8 cellular contexts compared by ENCODE assay signal in the genomic region with DNA sequence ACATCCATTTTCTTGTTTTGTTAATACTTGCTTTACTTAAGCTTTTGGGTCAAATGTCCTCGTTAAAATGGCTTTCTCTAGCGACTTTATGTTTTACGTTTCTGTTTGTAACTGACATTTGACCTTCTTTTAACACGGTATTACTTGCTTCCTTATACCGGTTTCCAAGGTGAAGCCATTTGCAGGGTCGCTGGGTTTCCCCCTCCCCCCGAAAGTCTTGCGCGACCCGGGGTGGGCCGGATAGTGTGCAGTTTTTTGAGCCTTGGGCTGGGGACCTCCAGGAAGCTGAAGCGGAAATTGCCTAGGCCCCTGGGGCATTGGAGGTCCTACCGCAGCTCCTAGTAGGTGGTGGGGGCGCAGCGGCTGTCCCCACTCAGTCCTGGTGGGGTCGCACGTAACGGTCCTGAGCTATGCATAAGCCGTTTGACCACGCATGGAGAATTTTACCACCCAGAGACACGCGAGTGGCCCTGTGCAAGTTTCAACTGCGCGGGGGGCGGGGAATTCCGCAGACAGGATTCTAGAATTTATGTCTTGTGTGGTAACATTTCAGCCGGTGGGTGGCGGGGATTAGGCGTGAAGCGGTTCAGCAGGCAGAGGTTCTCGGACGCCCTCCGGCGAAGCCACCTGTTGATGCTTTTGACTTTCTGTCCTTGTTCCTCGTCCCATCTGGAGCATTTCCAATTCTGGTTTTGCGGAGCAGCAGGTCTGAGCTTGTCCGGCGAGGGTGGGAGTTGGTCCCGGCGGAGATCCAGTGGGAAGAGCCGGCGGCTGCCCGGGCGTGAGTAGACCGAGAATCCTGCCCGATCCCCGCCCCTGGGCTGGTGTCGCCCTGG. TPM values are rescaled to one million over a fixed set of nuclear protein-coding genes. Genes with fewer than 3 reads are reported as not detected.
DNase-seq lines count a peak whose midpoint lies in the region; ATAC-seq and FAIRE-seq lines count a peak whose summit lies in the region.

No MANE protein-coding gene starts in this region.

- peak overlapping the region; percentile 90 for H3K27ac Mint-ChIP-seq in activated naive CD8-positive, alpha-beta T cell treated with anti-CD3 and anti-CD28 coated beads for 36 hours

- no peaks in the 10 kb centered on the region for H3K27me3 Mint-ChIP-seq in activated naive CD8-positive, alpha-beta T cell treated with anti-CD3 and anti-CD28 coated beads for 36 hours

- in situ Hi-C loops in KBM-7 (cut with MboI; ENCODE audit: low pct_unique_long_range_greater_than_20kb, low sequenced_read_pairs), result no loop called here

- intact Hi-C loops in cardiac septum (cut with DNase I) (loop anchor here (1.0 to 2.0 kb wide), 2 partner anchors 40 to 254 kb away; partner anchors contain the start of gene CLK1), posterior vena cava (cut with DNase I) (loop anchor here in 1 of 2 donors (5.0 kb wide), 1 partner anchor 34 kb away; no protein-coding TSS in a partner anchor)

- peak; percentile 42 for ATAC-seq in GM21717 (IDR thresholded peaks at IDR 0.05; ENCODE audit: unreplicated experiment)

- H3K9me3 Mint-ChIP-seq in activated naive CD8-positive, alpha-beta T cell treated with anti-CD3 and anti-CD28 coated beads for 36 hours, result peaks cover 1% of the 10 kb centered on the region

- peak overlapping the region; percentile 98 for H3K4me3 Mint-ChIP-seq in activated naive CD8-positive, alpha-beta T cell treated with anti-CD3 and anti-CD28 coated beads for 36 hours

- no peak for FAIRE-seq in urothelium cell line (lab: Jason Lieb, UNC)

- H3K4me1 Mint-ChIP-seq in activated naive CD8-positive, alpha-beta T cell treated with anti-CD3 and anti-CD28 coated beads for 36 hours, result peaks cover 47% of the 10 kb centered on the region

- peaks cover 46% of the 10 kb centered on the region for H3K36me3 Mint-ChIP-seq in activated naive CD8-positive, alpha-beta T cell treated with anti-CD3 and anti-CD28 coated beads for 36 hours

- DNase-seq in ELR (ENCODE audit: low read depth), result peak; percentile 86
- DNase-seq in KBM-7, result peak; percentile 95
- DNase-seq in SKM-1 (lab: John Stamatoyannopoulos, UW; ENCODE audit: unreplicated experiment), result peak; percentile 71
- peak; percentile 85 for DNase-seq in activated naive CD8-positive, alpha-beta T cell treated with anti-CD3 and anti-CD28 coated beads for 36 hours
- DNase-seq in cardiac septum (ENCODE audit: low spot score), result peak; percentile 95
- DNase-seq in posterior vena cava (ENCODE audit: low spot score), result peak; percentile 96
- DNase-seq in urothelium cell line (ENCODE audit: low spot score), result peak; percentile 76

RNA-seq across cellular contexts. Expression of gene CFLAR, which starts 2.4 kb away (rescaled TPM):
- 100 to 1,000 TPM; 190 to 198 TPM for total RNA-seq in activated naive CD8-positive, alpha-beta T cell treated with anti-CD3 and anti-CD28 coated beads for 36 hours
- total RNA-seq in cardiac septum (193 TPM), posterior vena cava (100 to 1,000 TPM; 140 to 142 TPM)

RNA-seq across cellular contexts. Expression of gene NDUFB3, which starts 46.5 kb away (rescaled TPM):
- 100 to 1,000 TPM; 139 to 146 TPM for total RNA-seq in activated naive CD8-positive, alpha-beta T cell treated with anti-CD3 and anti-CD28 coated beads for 36 hours
- 278 TPM for total RNA-seq in cardiac septum
- total RNA-seq in posterior vena cava, result 10 to 100 TPM; 60.6 to 69.0 TPM

RNA-seq across cellular contexts. Expression of gene HYCC2, which starts 46.9 kb away (rescaled TPM):
- 10 to 100 TPM; 22.6 to 25.3 TPM for total RNA-seq in activated naive CD8-positive, alpha-beta T cell treated with anti-CD3 and anti-CD28 coated beads for 36 hours
- 14.2 TPM for total RNA-seq in cardiac septum
- total RNA-seq in posterior vena cava, result 10 to 100 TPM; 21.2 to 21.5 TPM

Comparison
In these comparisons a context has a peak if more than half of its experiments do, and no peak if none do; other contexts are left out.
1. Peak in every context shown above with its lines: DNase-seq and ATAC-seq.